ENCODE assay signal across 1 cellular context in the genomic region with DNA sequence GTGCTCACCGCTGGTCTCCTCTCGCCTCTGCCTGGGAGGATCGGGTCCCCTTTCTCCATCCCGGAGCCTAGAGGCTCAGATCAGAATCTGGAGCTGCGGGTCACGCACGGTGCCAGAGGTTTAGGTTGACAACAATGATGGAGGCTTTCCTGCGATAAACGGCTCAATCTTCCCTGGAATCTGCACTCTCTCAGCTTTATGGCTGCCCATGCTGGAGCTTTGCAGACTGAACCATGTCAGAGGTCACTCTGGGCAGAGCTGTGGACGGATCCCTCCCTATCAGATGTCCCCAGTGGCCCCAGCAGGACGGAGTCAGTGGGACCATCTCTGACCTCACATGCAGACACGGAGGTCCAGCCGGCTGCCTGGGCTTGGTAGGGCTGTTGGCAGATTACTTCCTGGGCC.
TF ChIP-seq lines count a peak whose summit lies in the region.

No MANE protein-coding gene starts in this region.

TF ChIP-seq in IMR-90, 13 proteins besides CTCF, POLR2A, EP300 and RAD21:
- TF ChIP-seq MAZ (IDR thresholded peaks at IDR 0.05; ENCODE audit: borderline replicate concordance, low read depth, low read length): no peak
- TF ChIP-seq MAFK (IDR thresholded peaks at IDR 0.05; ENCODE audit: low read depth, low read length): no peak
- no peak for TF ChIP-seq RFX5 (IDR thresholded peaks at IDR 0.05; ENCODE audit: low read depth, low read length)
- TF ChIP-seq, protein P1, sequence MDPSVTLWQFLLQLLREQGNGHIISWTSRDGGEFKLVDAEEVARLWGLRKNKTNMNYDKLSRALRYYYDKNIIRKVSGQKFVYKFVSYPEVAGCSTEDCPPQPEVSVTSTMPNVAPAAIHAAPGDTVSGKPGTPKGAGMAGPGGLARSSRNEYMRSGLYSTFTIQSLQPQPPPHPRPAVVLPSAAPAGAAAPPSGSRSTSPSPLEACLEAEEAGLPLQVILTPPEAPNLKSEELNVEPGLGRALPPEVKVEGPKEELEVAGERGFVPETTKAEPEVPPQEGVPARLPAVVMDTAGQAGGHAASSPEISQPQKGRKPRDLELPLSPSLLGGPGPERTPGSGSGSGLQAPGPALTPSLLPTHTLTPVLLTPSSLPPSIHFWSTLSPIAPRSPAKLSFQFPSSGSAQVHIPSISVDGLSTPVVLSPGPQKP (IDR thresholded peaks at IDR 0.05; ENCODE audit: borderline replicate concordance, low read depth, low read length): no peak
- no peak for TF ChIP-seq FOS (IDR thresholded peaks at IDR 0.05; ENCODE audit: low read depth, low read length)
- no peak for TF ChIP-seq CHD1 (IDR thresholded peaks at IDR 0.05; ENCODE audit: low read depth, low read length)
- TF ChIP-seq SMC3 (IDR thresholded peaks at IDR 0.05; ENCODE audit: low read depth, low read length): no peak
- no peak for TF ChIP-seq CEBPB (IDR thresholded peaks at IDR 0.05; ENCODE audit: low read depth, low read length)
- TF ChIP-seq, protein P2, sequence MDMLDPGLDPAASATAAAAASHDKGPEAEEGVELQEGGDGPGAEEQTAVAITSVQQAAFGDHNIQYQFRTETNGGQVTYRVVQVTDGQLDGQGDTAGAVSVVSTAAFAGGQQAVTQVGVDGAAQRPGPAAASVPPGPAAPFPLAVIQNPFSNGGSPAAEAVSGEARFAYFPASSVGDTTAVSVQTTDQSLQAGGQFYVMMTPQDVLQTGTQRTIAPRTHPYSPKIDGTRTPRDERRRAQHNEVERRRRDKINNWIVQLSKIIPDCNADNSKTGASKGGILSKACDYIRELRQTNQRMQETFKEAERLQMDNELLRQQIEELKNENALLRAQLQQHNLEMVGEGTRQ (IDR thresholded peaks at IDR 0.05; ENCODE audit: low read depth, low read length): no peak
- no peak for TF ChIP-seq NFE2L2 (IDR thresholded peaks at IDR 0.05; ENCODE audit: low read depth, low read length)
- TF ChIP-seq MXI1 (IDR thresholded peaks at IDR 0.05; ENCODE audit: borderline replicate concordance, low read depth, low read length): no peak
- TF ChIP-seq RCOR1 (IDR thresholded peaks at IDR 0.05; ENCODE audit: insufficient replicate concordance, low read length): no peak
- TF ChIP-seq BHLHE40 (IDR thresholded peaks at IDR 0.05; ENCODE audit: low read depth, low read length): no peak
TF ChIP-seq in IMR-90: peak in this region for 0.
